ENCODE assay signal across 8 cellular contexts in the genomic region with DNA sequence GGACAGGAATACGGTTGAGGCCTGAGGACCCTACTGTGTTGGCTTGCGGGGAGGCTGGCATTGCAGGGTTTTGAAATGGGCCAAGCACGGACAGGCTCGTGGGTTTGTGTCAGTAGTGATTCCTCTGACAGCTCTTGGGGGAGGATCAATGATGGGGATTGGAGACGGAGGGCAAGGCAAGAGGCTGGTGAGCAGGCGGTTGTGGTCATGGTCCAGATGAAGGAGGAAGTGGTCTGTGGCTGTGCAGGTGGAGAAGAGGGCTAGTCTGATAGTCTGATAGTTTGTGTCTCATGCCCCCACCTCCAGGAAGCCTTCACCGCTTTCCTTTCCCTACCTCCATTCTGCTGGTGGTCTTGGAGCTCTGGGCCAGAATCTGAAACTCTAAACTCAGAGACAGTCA. TPM values are rescaled to one million over a fixed set of nuclear protein-coding genes. Genes with fewer than 3 reads are reported as not detected.
DNase-seq lines count a peak whose midpoint lies in the region; ATAC-seq and TF ChIP-seq lines count a peak whose summit lies in the region.

No MANE protein-coding gene starts in this region.

- H3K4me2 ChIP-seq in BLaER1 = peak overlapping the region; percentile 100

- ATAC-seq in HG03139 (IDR thresholded peaks at IDR 0.05; ENCODE audit: unreplicated experiment) = peak; percentile 34
- ATAC-seq in naive thymus-derived CD4-positive, alpha-beta T cell = no peak
- no peak for ATAC-seq in GM19463 (IDR thresholded peaks at IDR 0.05; ENCODE audit: unreplicated experiment)
- ATAC-seq in GM18498 (IDR thresholded peaks at IDR 0.05; ENCODE audit: unreplicated experiment) = no peak

- POLR2A ChIA-PET in naive thymus-derived CD4-positive, alpha-beta T cell (lab: Charles Lee) = interaction anchor here (0.6 to 2.5 kb wide), 3 partner anchors 10 to 120 kb away, joined by 3 to 8 read pairs (median 4); no protein-coding TSS in a partner anchor

- H4K20me1 ChIP-seq in BLaER1 = peaks cover 35% of the 10 kb centered on the region

- H3K9me3 ChIP-seq in BLaER1 (no peaks in the 10 kb centered on the region), ascending aorta (no peaks in the 10 kb centered on the region)
- no peaks in the 10 kb centered on the region for H3K9me3 ChIP-seq in naive thymus-derived CD4-positive, alpha-beta T cell (ENCODE audit: control insufficient read depth in 2 of 3, low read length in 3 of 3)

- H3K36me3 ChIP-seq in BLaER1 (no peaks in the 10 kb centered on the region), ascending aorta (peaks cover 0 to 16% of the 10 kb centered on the region in 2 donors)
- H3K36me3 ChIP-seq in naive thymus-derived CD4-positive, alpha-beta T cell (ENCODE audit: control insufficient read depth in 2 of 3, insufficient read depth in 3 of 3, low read length in 3 of 3) = peaks cover 0 to 3% (median 0%) of the 10 kb centered on the region in 3 experiments

- no peaks in the 10 kb centered on the region for H3K27me3 Mint-ChIP-seq in naive thymus-derived CD4-positive, alpha-beta T cell

- H3K36me3 Mint-ChIP-seq in naive thymus-derived CD4-positive, alpha-beta T cell = no peaks in the 10 kb centered on the region

- H3K27ac ChIP-seq in BLaER1 (0 out of 2 replicates have a peak overlapping the region, but pooled peaks have one; percentile 8), ascending aorta (peak overlapping the region; percentile 99 to 100)
- no peak overlapping the region for H3K27ac ChIP-seq in naive thymus-derived CD4-positive, alpha-beta T cell (ENCODE audit: low read depth, low read length)

- H3K4me3 ChIP-seq in BLaER1 (no peak overlapping the region), ascending aorta (peak overlapping the region; percentile 87 to 89)
- no peak overlapping the region for H3K4me3 ChIP-seq in naive thymus-derived CD4-positive, alpha-beta T cell (ENCODE audit: low read length)

- peaks cover 10 to 35% (median 26%) of the 10 kb centered on the region in 7 donors for H3K4me1 Mint-ChIP-seq in naive thymus-derived CD4-positive, alpha-beta T cell

- H3K4me1 ChIP-seq in BLaER1 (peaks cover 58% of the 10 kb centered on the region), ascending aorta (peaks cover 19 to 31% of the 10 kb centered on the region in 2 donors)
- peaks cover 5 to 25% of the 10 kb centered on the region in 2 donors for H3K4me1 ChIP-seq in naive thymus-derived CD4-positive, alpha-beta T cell (ENCODE audit: control insufficient read depth in 2 of 2, insufficient read depth in 2 of 2, low read length in 2 of 2)

- H3K27ac Mint-ChIP-seq in naive thymus-derived CD4-positive, alpha-beta T cell = peak overlapping the region in 6 of 9 donors; percentile 7 to 79 (median 64)

- no peak for TF ChIP-seq CTCF in ascending aorta (IDR thresholded peaks at IDR 0.05)

- no peak for DNase-seq in ascending aorta (ENCODE audit: low spot score in 2 of 2)
- no peak for DNase-seq in naive thymus-derived CD4-positive, alpha-beta T cell
- DNase-seq in NCI-H146 (lab: John Stamatoyannopoulos, UW) = no peak
- no peak for DNase-seq in activated CD4-positive, alpha-beta T cell treated with anti-CD3 and anti-CD28 coated beads for 1 hour

- intact Hi-C loops in ascending aorta (cut with DNase I) = loop anchor here (2.0 to 5.0 kb wide), 4 partner anchors 53 to 368 kb away; partner anchors contain the start of gene DMC1
- intact Hi-C loops in naive thymus-derived CD4-positive, alpha-beta T cell (cut with micrococcal nuclease) = loop anchor here (5.0 to 10.0 kb wide), 3 partner anchors 90 to 503 kb away; partner anchors contain the start of genes BAIAP2L2 (in 1 of the 2), CSNK1E (in 1 of the 2) and GTPBP1 (in 1 of the 2)

- CTCF ChIA-PET in naive thymus-derived CD4-positive, alpha-beta T cell (lab: Charles Lee) = no interaction called here

- H3K9ac ChIP-seq in BLaER1 = peak overlapping the region; percentile 31; the same call in 1 of the 2 replicates

- H3K4me3 Mint-ChIP-seq in naive thymus-derived CD4-positive, alpha-beta T cell = peak overlapping the region in 8 of 10 donors; percentile 2 to 76 (median 17)

- H3K9me3 Mint-ChIP-seq in naive thymus-derived CD4-positive, alpha-beta T cell = peaks cover 0 to 3% (median 0%) of the 10 kb centered on the region in 11 donors

- H3K27me3 ChIP-seq in BLaER1 (no peaks in the 10 kb centered on the region), ascending aorta (no peaks in the 10 kb centered on the region)
- H3K27me3 ChIP-seq in naive thymus-derived CD4-positive, alpha-beta T cell (ENCODE audit: control insufficient read depth in 2 of 2, insufficient read depth in 2 of 2, low read length in 2 of 2) = no peaks in the 10 kb centered on the region

RNA-seq across cellular contexts. Expression of gene MAFF, which starts 3.0 kb away (rescaled TPM):
- total RNA-seq in ascending aorta = 183 TPM
- total RNA-seq in naive thymus-derived CD4-positive, alpha-beta T cell = 10 to 100 TPM in 2 of 5 experiments, 1 to 10 TPM in 3; 4.8 to 72.6 (median 5.5) TPM
- polyA plus RNA-seq in naive thymus-derived CD4-positive, alpha-beta T cell = 1 to 10 TPM; 1.6 to 2.3 TPM

RNA-seq across cellular contexts. Expression of gene PLA2G6, which starts 23.2 kb away (rescaled TPM):
- 79.5 TPM for total RNA-seq in ascending aorta
- total RNA-seq in naive thymus-derived CD4-positive, alpha-beta T cell = 100 to 1,000 TPM in 3 of 5 experiments, 10 to 100 TPM in 2; 66.5 to 252 (median 105) TPM
- 1 to 10 TPM; 4.8 to 8.3 TPM for polyA plus RNA-seq in naive thymus-derived CD4-positive, alpha-beta T cell

Comparison
In these comparisons a context has a peak if more than half of its experiments do, and no peak if none do; other contexts are left out.
1. H3K4me3 ChIP-seq: peak in ascending aorta (2 of 2); none in BLaER1 (single experiment) and naive thymus-derived CD4-positive, alpha-beta T cell (single experiment).